8 cellular contexts compared by ENCODE assay signal in genomic region chr15:72197460-72198409, GRCh38. TPM values are rescaled to one million over a fixed set of nuclear protein-coding genes. Genes with fewer than 3 reads are reported as not detected.
DNase-seq lines count a peak whose midpoint lies in the region; ATAC-seq, FAIRE-seq and TF ChIP-seq lines count a peak whose summit lies in the region.

Gene GRAMD2A (minus strand): TSS chr15:72197787.

- POLR2A ChIA-PET in K562 (lab: Yijun Ruan, JAX): interaction anchor here (0.7 kb wide), 1 partner anchor 30 kb away, joined by 4 read pairs; no protein-coding TSS in a partner anchor

- H3K27me3 Mint-ChIP-seq in immature natural killer cell (ENCODE audit: low read depth in 3 of 3): peaks cover 2 to 11% (median 10%) of the 10 kb centered on the region in 3 donors

- peak; percentile 23 to 72 for DNase-seq in NCI-H524 (lab: John Stamatoyannopoulos, UW)
- DNase-seq in NCI-H524 treated with DMSO at 0.1 percent for 48 hours (lab: John Stamatoyannopoulos, UW): no peak
- DNase-seq in NCI-H69 (lab: John Stamatoyannopoulos, UW): peak; percentile 26
- peak in 1 of 4 experiments; percentile 25 for DNase-seq in K562 (ENCODE audit: extremely low read depth in 1 of 4, low spot score in 3 of 4)
- DNase-seq in immature natural killer cell: no peak
- DNase-seq in stimulated activated CD4-positive, alpha-beta T cell treated with anti-CD3 and anti-CD28 coated beads, Interleukin-15, amount 100 ng/mL, for 24 hours: peak; percentile 65
- no peak for DNase-seq in G401 (ENCODE audit: low spot score)

- no peaks in the 10 kb centered on the region for H3K27me3 ChIP-seq in K562 (ENCODE audit: control insufficient read depth in 2 of 2, insufficient read depth in 2 of 2, low read length in 2 of 2)

- no peaks in the 10 kb centered on the region for H3K9me3 Mint-ChIP-seq in immature natural killer cell

- no peak within 1 kb of the TSS for H2AFZ ChIP-seq in K562 (ENCODE audit: low read depth, low read length)

- FAIRE-seq in K562 (lab: Jason Lieb, UNC): no peak

- WGBS in K562 (ENCODE audit: insufficient coverage, low coverage, missing lambda C conversion rate): 80% methylated on average over 26 of the region's 85 CpGs

- H3K4me3 Mint-ChIP-seq in immature natural killer cell: peak within 1 kb of the TSS; percentile 50 to 68 (median 60)

- H3K36me3 ChIP-seq in K562 (ENCODE audit: control insufficient read depth, insufficient read depth, low read length): peaks cover 49% of the 10 kb centered on the region

- no peak within 1 kb of the TSS for H3K4me3 ChIP-seq in K562

- no peak for TF ChIP-seq EP300 in K562 (IDR thresholded peaks at IDR 0.05; ENCODE audit: low read length)

- TF ChIP-seq POLR2A in K562 (conservative IDR thresholded peaks at IDR 0.05): no peak

- peaks cover 5 to 13% of the 10 kb centered on the region in 2 experiments; a peak in 4 of 5 replicates for H3K4me1 ChIP-seq in K562 (replicated peaks in 1 of 2; ENCODE audit: control insufficient read depth in 2 of 2, insufficient read depth in 2 of 2, low read length in 2 of 2)

- TF ChIP-seq CTCF in K562 (IDR thresholded peaks at IDR 0.05 in 2 of 3, conservative IDR thresholded peaks at IDR 0.05 in 1 of 3; ENCODE audit: insufficient read depth in 2 of 3, low read depth in 1 of 3, low read length in 3 of 3): no peak

- no peak within 1 kb of the TSS for H3K27ac ChIP-seq in K562 (ENCODE audit: extremely low read depth, low read depth, low read length)

- BruUV-seq in K562 (replicated peaks; lab: Mats Ljungman, UMichigan): no TSS peak

- TF ChIP-seq RAD21 in K562 (CRISPR knock-in tag; conservative IDR thresholded peaks at IDR 0.05 in 1 of 2, IDR thresholded peaks at IDR 0.05 in 1 of 2): no peak

- peaks cover 4 to 5% of the 10 kb centered on the region in 2 donors for H3K4me1 Mint-ChIP-seq in immature natural killer cell

- ATAC-seq in K562: no peak
- ATAC-seq in HG03039 (IDR thresholded peaks at IDR 0.05; ENCODE audit: unreplicated experiment): no peak

- peaks cover 17% of the 10 kb centered on the region for H4K20me1 ChIP-seq in K562 (replicated peaks; ENCODE audit: control insufficient read depth, insufficient read depth, low read length)

- H3K4me2 ChIP-seq in K562 (ENCODE audit: insufficient read depth, low read length): no peak within 1 kb of the TSS

- intact Hi-C loops in K562 (cut with micrococcal nuclease): no loop called here

- no peaks in the 10 kb centered on the region for H3K9me3 ChIP-seq in K562 (replicated peaks; ENCODE audit: control insufficient read depth, insufficient read depth, low read depth, low read length)

- CTCF ChIA-PET in K562 (lab: Yijun Ruan, JAX; ENCODE audit: low intra/inter-chr PET ratio): no interaction called here

- H3K79me2 ChIP-seq in K562 (ENCODE audit: control insufficient read depth, insufficient read depth, low read length): no peaks in the 10 kb centered on the region

- H3K36me3 Mint-ChIP-seq in immature natural killer cell: peaks cover 5 to 19% (median 8%) of the 10 kb centered on the region in 3 donors

- H3K9ac ChIP-seq in K562 (ENCODE audit: insufficient read depth in 1 of 2, low read depth in 2 of 2, low read length in 2 of 2): no peak within 1 kb of the TSS; a peak in 1 of 4 replicates

- no peak within 1 kb of the TSS for H3K27ac Mint-ChIP-seq in immature natural killer cell

- in situ Hi-C loops in K562 (cut with MboI): no loop called here
- in situ Hi-C loops in G401 (cut with HindIII; ENCODE audit: low sequenced_read_pairs): no loop called here

- no peaks in the 10 kb centered on the region for H3K9me1 ChIP-seq in K562 (ENCODE audit: control insufficient read depth, insufficient read depth, low read length)

TF ChIP-seq in K562, 482 proteins besides CTCF, POLR2A, EP300 and RAD21:
- TF ChIP-seq JUNB (CRISPR knock-in tag; conservative IDR thresholded peaks at IDR 0.05) (no peak), GMEB1 (CRISPR knock-in tag; IDR thresholded peaks at IDR 0.05) (no peak), PCBP1 (IDR thresholded peaks at IDR 0.05; ENCODE audit: low read depth, low read length, poor library complexity, severe bottlenecking) (no peak), RBM22 (IDR thresholded peaks at IDR 0.05; ENCODE audit: low read depth, low read length, poor library complexity, severe bottlenecking) (peak; percentile 70), ZFX (CRISPR knock-in tag; IDR thresholded peaks at IDR 0.05) (no peak), CAMTA2 (CRISPR knock-in tag; conservative IDR thresholded peaks at IDR 0.05) (0 out of 2 replicates have a peak, but pooled peaks have one; percentile 37), CREB5 (CRISPR knock-in tag; IDR thresholded peaks at IDR 0.05) (0 out of 2 replicates have a peak, but pooled peaks have one; percentile 19), POLR2G (IDR thresholded peaks at IDR 0.05; ENCODE audit: low read depth, low read length) (peak; percentile 77)

RNA-seq across cellular contexts. Expression of gene GRAMD2A, which starts in this region (rescaled TPM):
- total RNA-seq in K562 (2011; cell fraction: chromatin; rRNA removed; ENCODE audit: low replicate concordance): 0.28 TPM in 1 of 2 replicates, not detected in the other
- 0.17 and 0.26 TPM in 2 replicates for total RNA-seq in K562 (2011; cell fraction: nucleolus; rRNA removed)
- total RNA-seq in K562 (2011; cell fraction: nucleoplasm; rRNA removed): 0.15 TPM in 1 of 2 replicates, not detected in the other
- total RNA-seq in K562 (2014; rRNA removed) (not detected in 2 replicates), K562 (2014; rRNA removed; fragmentation: Illumina TruSeq; extraction: Trizol) (not detected in 2 replicates), K562 (2015; rRNA removed; fragmentation: Illumina TruSeq; extraction: Trizol) (not detected in 2 replicates), K562 (2021) (not detected in 2 replicates)
- polyA plus RNA-seq in K562 (2011; rRNA removed) (0.14 and 0.22 TPM in 2 replicates), K562 (2014; fragmentation: Illumina TruSeq; extraction: Trizol) (not detected in 2 replicates), K562 (2014; fragmentation: Nextera tagmentation; extraction: Ambion mirVana) (not detected), K562 (2014; rRNA removed) (0.08 TPM in 1 of 2 replicates, not detected in the other), immature natural killer cell (not detected)
- polyA plus RNA-seq in K562 (2011; cell fraction: cytosol; rRNA removed): 0.03 and 0.16 TPM in 2 replicates
- 0.14 and 1.1 TPM in 2 replicates for polyA plus RNA-seq in K562 (2011; cell fraction: nucleus; rRNA removed)
- not detected in 2 replicates for polyA plus RNA-seq in K562 (2012)
- polyA minus RNA-seq in K562 (2011; rRNA and poly(A)+ RNA removed): 0.14 TPM in 1 of 2 replicates, not detected in the other
- polyA minus RNA-seq in K562 (2011; cell fraction: cytosol; rRNA and poly(A)+ RNA removed): not detected in 2 replicates
- polyA minus RNA-seq in K562 (2011; cell fraction: nucleus; rRNA and poly(A)+ RNA removed): 0.40 TPM in 1 of 2 replicates, not detected in the other
- not detected in 2 replicates for total RNA-seq in G401 (2014; rRNA removed; shearing (Covaris generic))

Comparison
In these comparisons a context has a peak if more than half of its experiments do, and no peak if none do; other contexts are left out.
1. DNase-seq: peak in NCI-H524 (2 of 2), NCI-H69 (single experiment) and stimulated activated CD4-positive, alpha-beta T cell treated with anti-CD3 and anti-CD28 coated beads, Interleukin-15, amount 100 ng/mL, for 24 hours (single experiment); none in NCI-H524 treated with DMSO at 0.1 percent for 48 hours (single experiment), immature natural killer cell (0 of 3) and G401 (single experiment).